21 cellular contexts compared by ENCODE assay signal in genomic region chr11:132087148-132087547, GRCh38.
"Had no signal": no experiment of that assay in that cellular context is flagged by ENCODE, and none has a peak within 500 bp of the region (broad histone marks: within the 10 kb centered on the region; RNA-seq: fewer than 3 reads in every experiment).

No MANE protein-coding gene starts in this region.

- H3K36me3 ChIP-seq: SJCRH30 had no signal

- H3K4me3 Mint-ChIP-seq: IgD-negative memory B cell had no signal

- H3K36me3 Mint-ChIP-seq: IgD-negative memory B cell had no signal

- H3K27me3 Mint-ChIP-seq: IgD-negative memory B cell had no signal

- H3K27ac ChIP-seq: KMS-11, RWPE1, SJCRH30 had no signal

- H3K4me2 ChIP-seq: KMS-11 had no signal

- H3K4me1 Mint-ChIP-seq: IgD-negative memory B cell had no signal

- H3K27ac Mint-ChIP-seq: IgD-negative memory B cell had no signal

- H3K4me3 ChIP-seq: K562, SJCRH30 had no signal

- H3K27me3 ChIP-seq: SJCRH30 had no signal

- DNase-seq: Kasumi-1, MM.1S, NCI-H1092, NCI-H1105 treated with DMSO at 0.1 percent for 48 hours, NCI-H1436, NCI-H187, NCI-H2029, NCI-H2081 treated with DMSO at 0.1 percent for 48 hours, NCI-H2171 treated with DMSO at 0.1 percent for 48 hours, NCI-H345, NCI-H446 treated with DMSO at 0.1 percent for 48 hours, NCI-H524, NCI-H526 treated with DMSO at 0.1 percent for 48 hours, NCI-H774, SHP77 treated with DMSO at 0.1 percent for 48 hours, SJCRH30, T-helper 1 cell had no signal

- H3K4me1 ChIP-seq: SJCRH30 had no signal

- H3K9me3 ChIP-seq: SJCRH30 had no signal
